Comparison of ENCODE assay signal across 18 cellular contexts in genomic region chr4:156237192-156237591, GRCh38.
"Had no signal": no experiment of that assay in that cellular context is flagged by ENCODE, and none has a peak within 500 bp of the region (broad histone marks: within the 10 kb centered on the region; RNA-seq: fewer than 3 reads in every experiment).

No MANE protein-coding gene starts in this region.

- DNase-seq: activated CD4-positive, alpha-beta T cell treated with anti-CD3 and anti-CD28 coated beads, Interleukin-2, amount 50 U/mL, for 4 hours; activated gamma-delta T cell treated with Interleukin-2 at 50 U/mL for 16 hours; adrenal gland; dorsolateral prefrontal cortex; heart left ventricle; left ventricle myocardium superior; ovary; right lobe of liver; small intestine; stimulated activated CD4-positive, alpha-beta T cell treated with anti-CD3 and anti-CD28 coated beads, Interleukin-4, amount 100 ng/mL, for 24 hours; stomach; T-helper 2 cell had no signal

- H3K27me3 ChIP-seq: adrenal gland, cardiac muscle cell, dorsolateral prefrontal cortex, gastroesophageal sphincter, heart left ventricle, ovary, right lobe of liver, stomach had no signal

- ATAC-seq: activated naive CD4-positive, alpha-beta T cell treated with anti-CD3 and anti-CD28 coated beads, Interleukin-2, amount 50 U/mL, for 72 hours; gastroesophageal sphincter; heart left ventricle; left ventricle myocardium superior; right lobe of liver; stimulated activated effector memory CD8-positive, alpha-beta T cell treated with anti-CD3 and anti-CD28 coated beads, Interleukin-12 subunit alpha, Interleukin-12 subunit beta, amount 100 ng/mL, for 72 hours had no signal

- H3K36me3 Mint-ChIP-seq: activated naive CD4-positive, alpha-beta T cell treated with anti-CD3 and anti-CD28 coated beads, Interleukin-2, amount 50 U/mL, for 72 hours; stimulated activated effector memory CD8-positive, alpha-beta T cell treated with anti-CD3 and anti-CD28 coated beads, Interleukin-12 subunit alpha, Interleukin-12 subunit beta, amount 100 ng/mL, for 72 hours had no signal

- H3K36me3 ChIP-seq: adrenal gland, cardiac muscle cell, gastroesophageal sphincter, heart left ventricle, ovary, right lobe of liver, stomach had no signal

- H3K4me3 Mint-ChIP-seq: neural crest cell; stimulated activated effector memory CD8-positive, alpha-beta T cell treated with anti-CD3 and anti-CD28 coated beads, Interleukin-12 subunit alpha, Interleukin-12 subunit beta, amount 100 ng/mL, for 72 hours; type B pancreatic cell had no signal

- H3K4me1 Mint-ChIP-seq: stimulated activated effector memory CD8-positive, alpha-beta T cell treated with anti-CD3 and anti-CD28 coated beads, Interleukin-12 subunit alpha, Interleukin-12 subunit beta, amount 100 ng/mL, for 72 hours had no signal

- FAIRE-seq: small intestine had no signal

- H3K27ac Mint-ChIP-seq: activated naive CD4-positive, alpha-beta T cell treated with anti-CD3 and anti-CD28 coated beads, Interleukin-2, amount 50 U/mL, for 72 hours; stimulated activated effector memory CD8-positive, alpha-beta T cell treated with anti-CD3 and anti-CD28 coated beads, Interleukin-12 subunit alpha, Interleukin-12 subunit beta, amount 100 ng/mL, for 72 hours; type B pancreatic cell had no signal

- H3K4me3 ChIP-seq: adrenal gland, cardiac muscle cell, dorsolateral prefrontal cortex, gastroesophageal sphincter, heart left ventricle, ovary, right lobe of liver, stomach had no signal

- H3K9me3 ChIP-seq: adrenal gland, gastroesophageal sphincter, heart left ventricle, ovary, right lobe of liver, stomach had no signal

- H3K27me3 Mint-ChIP-seq: type B pancreatic cell had no signal

- H3K4me1 ChIP-seq: adrenal gland, gastroesophageal sphincter, heart left ventricle, right lobe of liver, stomach had no signal

- H3K27ac ChIP-seq: adrenal gland, cardiac muscle cell, dorsolateral prefrontal cortex, gastroesophageal sphincter, heart left ventricle, ovary, right lobe of liver, stomach had no signal
